ENCODE assay signal across 12 cellular contexts in genomic region chr1:47275811-47276210, GRCh38. TPM values are rescaled to one million over a fixed set of nuclear protein-coding genes. Genes with fewer than 3 reads are reported as not detected.
DNase-seq lines count a peak whose midpoint lies in the region; ATAC-seq, FAIRE-seq and TF ChIP-seq lines count a peak whose summit lies in the region.
"Not testable (repeated sequence)": the region's sequence is repeated elsewhere in the genome, so short reads cannot be mapped to it uniquely, and the experiment has no call there.
"Had no signal": no experiment of that assay in that cellular context is flagged by ENCODE, and none has a peak within 500 bp of the region (broad histone marks: within the 10 kb centered on the region; RNA-seq: fewer than 3 reads in every experiment).

No MANE protein-coding gene starts in this region.

- POLR2A ChIA-PET in A549 (lab: Yijun Ruan, JAX); SK-N-SH (lab: Yijun Ruan, JAX): not testable (repeated sequence)
- POLR2A ChIA-PET in IMR-90 (lab: Charles Lee; ENCODE audit: unreplicated experiment), result interaction anchor here (0.9 to 1.1 kb wide), 2 partner anchors 13 to 38 kb away, joined by 3 read pairs; partner anchors contain the start of gene STIL

- H3K36me3 ChIP-seq in IMR-90 (ENCODE audit: control insufficient read depth, insufficient read depth, low read length), result not testable (repeated sequence)
- H3K36me3 ChIP-seq in SK-N-SH (replicated peaks in 1 of 2; ENCODE audit: control insufficient read depth in 1 of 2, insufficient read depth in 2 of 2, low read length in 1 of 2) (peaks cover 25 to 31% of the 10 kb centered on the region in 2 experiments), brain microvascular endothelial cell (replicated peaks) (peaks cover 11% of the 10 kb centered on the region)

- not testable (repeated sequence) for H3K4ac ChIP-seq in IMR-90 (ENCODE audit: low read depth, low read length)

- H3K14ac ChIP-seq in IMR-90 (replicated peaks; ENCODE audit: low read depth, low read length), result not testable (repeated sequence)

- not testable (repeated sequence) for TF ChIP-seq RAD21 in A549 (conservative IDR thresholded peaks at IDR 0.05 in 1 of 2, IDR thresholded peaks at IDR 0.05 in 1 of 2); IMR-90 (IDR thresholded peaks at IDR 0.05; ENCODE audit: low read length); SK-N-SH (IDR thresholded peaks at IDR 0.05; ENCODE audit: low read length)

- not testable (repeated sequence) for H3K9me1 ChIP-seq in IMR-90 (ENCODE audit: insufficient read depth, low read length)

- ATAC-seq in A549, result not testable (repeated sequence)
- ATAC-seq in IMR-90 (ENCODE audit: low read depth), result peak; percentile 77

- not testable (repeated sequence) for H3K4me3 ChIP-seq in A549; IMR-90 (ENCODE audit: insufficient read depth, low read depth, low read length); SK-N-SH (ENCODE audit: low read depth in 2 of 2, low read length in 1 of 2); brain microvascular endothelial cell (ENCODE audit: low read depth, low read length); choroid plexus epithelial cell (ENCODE audit: low read depth, low read length); fibroblast of mammary gland (ENCODE audit: control insufficient read depth, low read depth, low read length); fibroblast of the aortic adventitia (ENCODE audit: low read depth, low read length)

- H3K56ac ChIP-seq in IMR-90 (ENCODE audit: extremely low read depth, insufficient read depth, low read length), result not testable (repeated sequence)

- not testable (repeated sequence) for TF ChIP-seq EP300 in A549 (IDR thresholded peaks at IDR 0.05); SK-N-SH (IDR thresholded peaks at IDR 0.05; ENCODE audit: borderline replicate concordance in 1 of 2, low read depth in 1 of 2, low read length in 1 of 2)

- in situ Hi-C loops in IMR-90 (cut with MboI; ENCODE audit: low sequenced_read_pairs); brain microvascular endothelial cell (cut with HindIII; ENCODE audit: low pct_ligation_motif_present, low sequenced_read_pairs): not testable (repeated sequence)

- not testable (repeated sequence) for H2AFZ ChIP-seq in IMR-90 (replicated peaks; ENCODE audit: low read length, poor library complexity); SK-N-SH (ENCODE audit: low read depth)

- H2BK120ac ChIP-seq in IMR-90 (ENCODE audit: low read depth, low read length), result not testable (repeated sequence)

- H4K5ac ChIP-seq in IMR-90 (ENCODE audit: low read depth, low read length), result not testable (repeated sequence)

- H3K27ac ChIP-seq in A549; SK-N-SH (ENCODE audit: low read depth in 2 of 2, low read length in 1 of 2); brain microvascular endothelial cell: not testable (repeated sequence)
- H3K27ac ChIP-seq in IMR-90 (ENCODE audit: insufficient read depth, low read length), result peak overlapping the region; percentile 29; the same call in 1 of the 2 replicates

- not testable (repeated sequence) for H3K4me2 ChIP-seq in A549; IMR-90 (ENCODE audit: low read depth, low read length); SK-N-SH

- H2AK9ac ChIP-seq in IMR-90 (replicated peaks; ENCODE audit: low read depth, low read length, poor library complexity), result not testable (repeated sequence)

- H3K9me2 ChIP-seq in SK-N-SH, result not testable (repeated sequence)

- not testable (repeated sequence) for H3K27me3 ChIP-seq in IMR-90 (ENCODE audit: control insufficient read depth, insufficient read depth, low read length); SK-N-SH (ENCODE audit: insufficient read depth); brain microvascular endothelial cell (replicated peaks)

- not testable (repeated sequence) for H2BK5ac ChIP-seq in IMR-90 (ENCODE audit: low read depth, low read length, poor library complexity, severe bottlenecking)

- H3K79me2 ChIP-seq in SK-N-SH (ENCODE audit: insufficient read depth), result peaks cover 62% of the 10 kb centered on the region

- peaks cover 20% of the 10 kb centered on the region in 2 experiments for H3K79me1 ChIP-seq in IMR-90 (ENCODE audit: low read depth in 1 of 2, low read length in 2 of 2)

- not testable (repeated sequence) for H2BK15ac ChIP-seq in IMR-90 (ENCODE audit: low read depth, low read length)

- not testable (repeated sequence) for DNase-seq in A549 (ENCODE audit: low read depth in 1 of 2, low spot score in 1 of 2); SK-N-SH
- DNase-seq in ELR (ENCODE audit: low read depth) (peak; percentile 46), IMR-90 (peak; percentile 38), brain microvascular endothelial cell (peak; percentile 12), choroid plexus epithelial cell (ENCODE audit: low read depth) (peak; percentile 9), fibroblast of mammary gland (ENCODE audit: low read depth) (peak; percentile 1), fibroblast of the aortic adventitia (ENCODE audit: low read depth) (peak; percentile 47)

- H4K8ac ChIP-seq in IMR-90 (ENCODE audit: low read depth in 2 of 2, low read length in 2 of 2), result not testable (repeated sequence)

- H3K18ac ChIP-seq in IMR-90 (ENCODE audit: low read depth, low read length), result not testable (repeated sequence)

- H4K20me1 ChIP-seq in IMR-90 (ENCODE audit: insufficient read depth, low read length); SK-N-SH (ENCODE audit: insufficient read depth): not testable (repeated sequence)

- CTCF ChIA-PET in A549 (lab: Yijun Ruan, JAX) (interaction anchor here (1.3 to 1.7 kb wide), 2 partner anchors 13 to 22 kb away, joined by 3 to 4 read pairs; no protein-coding TSS in a partner anchor), IMR-90 (lab: Yijun Ruan, JAX) (interaction anchor here (0.6 to 1.5 kb wide), 2 partner anchors 13 to 550 kb away, joined by 4 read pairs; no protein-coding TSS in a partner anchor), SK-N-SH (lab: Yijun Ruan, JAX) (interaction anchor here (2.5 kb wide), 1 partner anchor 13 kb away, joined by 18 read pairs; no protein-coding TSS in a partner anchor)

- H2BK20ac ChIP-seq in IMR-90 (ENCODE audit: low read depth, low read length), result not testable (repeated sequence)

- H3K9ac ChIP-seq in IMR-90 (ENCODE audit: low read depth, low read length); SK-N-SH: not testable (repeated sequence)

- WGBS in A549 (ENCODE audit: missing lambda C conversion rate), result 95% methylated on average over 5 of the region's 7 CpGs
- no CpG with 5 or more reads among the region's 7 CpGs for WGBS in IMR-90 (ENCODE audit: extremely low coverage in 2 of 2, insufficient read length in 1 of 2), 2 experiments
- WGBS in SK-N-SH (ENCODE audit: low lambda C conversion rate), result 91% methylated on average over 7 of the region's 7 CpGs

- TF ChIP-seq POLR2A in A549 (IDR thresholded peaks at IDR 0.05; ENCODE audit: low read length); IMR-90 (IDR thresholded peaks at IDR 0.05; ENCODE audit: low read depth, low read length): not testable (repeated sequence)

- dilution Hi-C loops in IMR-90 (cut with HindIII; ENCODE audit: low sequenced_read_pairs, unreplicated experiment), result not testable (repeated sequence)

- H3F3A ChIP-seq in SK-N-SH (replicated peaks; ENCODE audit: insufficient read depth), result not testable (repeated sequence)

- BruUV-seq in IMR-90 (replicated peaks; lab: Mats Ljungman, UMichigan), result not testable (repeated sequence)

- not testable (repeated sequence) for H3K23ac ChIP-seq in IMR-90 (ENCODE audit: low read depth, low read length)

- not testable (repeated sequence) for H3K4me1 ChIP-seq in A549; IMR-90 (ENCODE audit: control insufficient read depth, insufficient read depth, low read length); SK-N-SH (ENCODE audit: control insufficient read depth in 1 of 2, insufficient read depth in 2 of 2, low read depth in 1 of 2, low read length in 1 of 2)

- not testable (repeated sequence) for FAIRE-seq in A549 (lab: Jason Lieb, UNC)

- TF ChIP-seq CTCF in A549 (IDR thresholded peaks at IDR 0.05); IMR-90 (conservative IDR thresholded peaks at IDR 0.05; ENCODE audit: low read depth, low read length); SK-N-SH (IDR thresholded peaks at IDR 0.05); brain microvascular endothelial cell (IDR thresholded peaks at IDR 0.05; ENCODE audit: low read depth, low read length, missing control alignments); choroid plexus epithelial cell (conservative IDR thresholded peaks at IDR 0.05; ENCODE audit: low read depth, low read length); fibroblast of mammary gland (conservative IDR thresholded peaks at IDR 0.05; ENCODE audit: control insufficient read depth, insufficient read depth, low read depth, low read length); fibroblast of the aortic adventitia (IDR thresholded peaks at IDR 0.05; ENCODE audit: insufficient read depth, low read length): not testable (repeated sequence)

- H4K91ac ChIP-seq in IMR-90 (ENCODE audit: insufficient read depth, low read depth, low read length), result not testable (repeated sequence)

- not testable (repeated sequence) for H3K9me3 ChIP-seq in A549; IMR-90 (ENCODE audit: control insufficient read depth, insufficient read depth, low read length); SK-N-SH

- H2AK5ac ChIP-seq in IMR-90 (ENCODE audit: low read depth, low read length), result not testable (repeated sequence)

- intact Hi-C loops in IMR-90 (cut with micrococcal nuclease), result not testable (repeated sequence)

RNA-seq across cellular contexts. Expression of gene STIL, which starts 38.1 kb away (rescaled TPM):
- polyA plus RNA-seq in A549 (2011; rRNA removed) (19.5 and 21.7 TPM in 2 replicates), A549 (2017; fragmentation: RNase III; extraction: RNeasy Plus Mini Kit Qiagen cat#74134 plus additional on column Dnase treatment) (10.1 to 10.7 TPM (median 10.2 TPM) in 3 replicates), IMR-90 (2012; rRNA removed) (5.8 and 6.8 TPM in 2 replicates), SK-N-SH (2012; rRNA removed) (4.9 and 5.8 TPM in 2 replicates)
- 7.2 and 8.2 TPM in 2 replicates for polyA plus RNA-seq in A549 (2012; cell fraction: cytosol; rRNA removed)
- 6.4 and 9.1 TPM in 2 replicates for polyA plus RNA-seq in A549 (2012; cell fraction: nucleus; rRNA removed)
- polyA minus RNA-seq in A549 (2011; rRNA and poly(A)+ RNA removed), result 16.9 and 24.2 TPM in 2 replicates
- total RNA-seq in IMR-90 (2012; rRNA removed) (17.2 and 19.2 TPM in 2 replicates), fibroblast of the aortic adventitia (ENCODE audit: low replicate concordance) (3.9 and 29.1 TPM in 2 replicates)
- polyA plus RNA-seq in IMR-90 (2012; cell fraction: cytosol; rRNA removed), result 1.5 and 3.8 TPM in 2 replicates
- polyA plus RNA-seq in IMR-90 (2012; cell fraction: nucleus; rRNA removed; ENCODE audit: low replicate concordance), result 1.8 and 7.2 TPM in 2 replicates
- 5.7 and 6.6 TPM in 2 replicates for polyA plus RNA-seq in SK-N-SH (2012; cell fraction: cytosol; rRNA removed)
- 3.9 and 7.8 TPM in 2 replicates for polyA plus RNA-seq in SK-N-SH (2012; cell fraction: nucleus; rRNA removed)

RNA-seq across cellular contexts. Expression of gene TAL1, which starts 43.8 kb away (rescaled TPM):
- polyA plus RNA-seq in A549 (2011; rRNA removed) (0.04 TPM in 1 of 2 replicates, not detected in the other), A549 (2017; fragmentation: RNase III; extraction: RNeasy Plus Mini Kit Qiagen cat#74134 plus additional on column Dnase treatment) (0.03 TPM in 1 of 3 replicates, not detected in the others), IMR-90 (2012; rRNA removed) (not detected in 2 replicates), SK-N-SH (2012; rRNA removed) (not detected in 2 replicates)
- 0.01 TPM in 2 replicates for polyA plus RNA-seq in A549 (2012; cell fraction: cytosol; rRNA removed)
- 0.01 TPM in 1 of 2 replicates, not detected in the other for polyA plus RNA-seq in A549 (2012; cell fraction: nucleus; rRNA removed)
- polyA minus RNA-seq in A549 (2011; rRNA and poly(A)+ RNA removed), result 0.15 TPM in 1 of 2 replicates, not detected in the other
- total RNA-seq in IMR-90 (2012; rRNA removed) (not detected in 2 replicates), fibroblast of the aortic adventitia (ENCODE audit: low replicate concordance) (0.08 and 0.36 TPM in 2 replicates)
- polyA plus RNA-seq in IMR-90 (2012; cell fraction: cytosol; rRNA removed), result not detected in 2 replicates
- polyA plus RNA-seq in IMR-90 (2012; cell fraction: nucleus; rRNA removed; ENCODE audit: low replicate concordance), result not detected in 2 replicates
- polyA plus RNA-seq in SK-N-SH (2012; cell fraction: cytosol; rRNA removed), result not detected in 2 replicates
- not detected in 2 replicates for polyA plus RNA-seq in SK-N-SH (2012; cell fraction: nucleus; rRNA removed)
- total RNA-seq: CD4-positive, alpha-beta T cell; CD8-positive, alpha-beta memory T cell; GM23248 had no signal
- polyA plus RNA-seq: CD8-positive, alpha-beta memory T cell; GM12878; GM23248 had no signal

RNA-seq across cellular contexts. Expression of gene CMPK1, which starts 57.8 kb away (rescaled TPM):
- polyA plus RNA-seq in A549 (2011; rRNA removed) (61.9 and 103 TPM in 2 replicates), A549 (2017; fragmentation: RNase III; extraction: RNeasy Plus Mini Kit Qiagen cat#74134 plus additional on column Dnase treatment) (84.7 to 89.8 TPM (median 89.3 TPM) in 3 replicates), IMR-90 (2012; rRNA removed) (24.0 and 31.9 TPM in 2 replicates), SK-N-SH (2012; rRNA removed) (17.5 and 25.1 TPM in 2 replicates)
- 15.4 and 17.1 TPM in 2 replicates for polyA plus RNA-seq in A549 (2012; cell fraction: cytosol; rRNA removed)
- polyA plus RNA-seq in A549 (2012; cell fraction: nucleus; rRNA removed), result 5.5 and 6.7 TPM in 2 replicates
- 10.7 and 11.0 TPM in 2 replicates for polyA minus RNA-seq in A549 (2011; rRNA and poly(A)+ RNA removed)
- total RNA-seq in IMR-90 (2012; rRNA removed) (23.1 and 75.3 TPM in 2 replicates), fibroblast of the aortic adventitia (ENCODE audit: low replicate concordance) (87.8 and 138 TPM in 2 replicates)
- polyA plus RNA-seq in IMR-90 (2012; cell fraction: cytosol; rRNA removed), result 9.1 and 14.8 TPM in 2 replicates
- 5.9 and 9.6 TPM in 2 replicates for polyA plus RNA-seq in IMR-90 (2012; cell fraction: nucleus; rRNA removed; ENCODE audit: low replicate concordance)
- polyA plus RNA-seq in SK-N-SH (2012; cell fraction: cytosol; rRNA removed), result 35.4 and 54.3 TPM in 2 replicates
- polyA plus RNA-seq in SK-N-SH (2012; cell fraction: nucleus; rRNA removed), result 7.0 and 11.0 TPM in 2 replicates
